ENCODE assay signal across 8 cellular contexts in genomic region chr9:95049761-95050160, GRCh38.
DNase-seq lines count a peak whose midpoint lies in the region; ATAC-seq and TF ChIP-seq lines count a peak whose summit lies in the region.

No MANE protein-coding gene starts in this region.

- no peaks in the 10 kb centered on the region for H3K36me3 Mint-ChIP-seq in GM23338 (ENCODE audit: low read depth)

- DNase-seq in GM23338 (ENCODE audit: low spot score) (no peak), hepatic stellate cell (ENCODE audit: low spot score) (peak; percentile 48), skeletal muscle cell (ENCODE audit: low read depth) (no peak), activated gamma-delta T cell treated with Interleukin-2 at 50 U/mL for 16 hours (no peak), CD1c-positive myeloid dendritic cell (ENCODE audit: extremely low spot score) (no peak)

- H3K27me3 Mint-ChIP-seq in GM23338 (ENCODE audit: insufficient read depth, low read depth, poor library complexity): peaks cover 31% of the 10 kb centered on the region

- no peaks in the 10 kb centered on the region; the same call in 1 of the 2 replicates for H3F3A ChIP-seq in GM23338 (replicated peaks; ENCODE audit: low read depth)

- peak overlapping the region; percentile 51; the same call in 1 of the 3 replicates for H3K4me3 Mint-ChIP-seq in GM23338

- ATAC-seq in GM23338: no peak
- no peak for ATAC-seq in GM21360 (IDR thresholded peaks at IDR 0.05; ENCODE audit: unreplicated experiment)
- ATAC-seq in GM18867 (IDR thresholded peaks at IDR 0.05; ENCODE audit: unreplicated experiment): no peak

- H4K20me1 ChIP-seq in GM23338 (replicated peaks; ENCODE audit: insufficient read depth): peaks cover 6% of the 10 kb centered on the region; the same call in 1 of the 2 replicates

- H3K4me2 ChIP-seq in GM23338: no peak overlapping the region

- H3K27ac Mint-ChIP-seq in GM23338: no peak overlapping the region

- no peaks in the 10 kb centered on the region for H3K9me2 ChIP-seq in GM23338 (ENCODE audit: insufficient read depth)

- no peak overlapping the region for H2AFZ ChIP-seq in GM23338

- H3K79me2 ChIP-seq in GM23338 (replicated peaks; ENCODE audit: insufficient read depth): no peaks in the 10 kb centered on the region

- peaks cover 36% of the 10 kb centered on the region for H3K4me1 ChIP-seq in GM23338 (ENCODE audit: insufficient read depth)

- no peaks in the 10 kb centered on the region for H3K9me3 Mint-ChIP-seq in GM23338

- TF ChIP-seq CTCF in GM23338 (conservative IDR thresholded peaks at IDR 0.05; ENCODE audit: low read depth in 2 of 2): no peak
- TF ChIP-seq CTCF in WI38 (IDR thresholded peaks at IDR 0.05; ENCODE audit: low read depth, low read length): no peak

- no peaks in the 10 kb centered on the region for H3K36me3 ChIP-seq in GM23338 (ENCODE audit: insufficient read depth)

- H3K27ac ChIP-seq in GM23338 (ENCODE audit: low read depth): no peak overlapping the region

- no peak overlapping the region for H3K4me3 ChIP-seq in GM23338
- H3K4me3 ChIP-seq in WI38 (ENCODE audit: low read depth, low read length): peak overlapping the region; percentile 65
- peak overlapping the region; percentile 1 for H3K4me3 ChIP-seq in skeletal muscle cell (ENCODE audit: low read depth, low read length)

- H3K27me3 ChIP-seq in GM23338 (ENCODE audit: insufficient read depth): peaks cover 52% of the 10 kb centered on the region

- peaks cover 37% of the 10 kb centered on the region for H3K4me1 Mint-ChIP-seq in GM23338

TF ChIP-seq in GM23338, 12 proteins besides CTCF, POLR2A, EP300 and RAD21:
- TF ChIP-seq NANOG (IDR thresholded peaks at IDR 0.05; ENCODE audit: borderline replicate concordance): no peak
- no peak for TF ChIP-seq POLR2AphosphoS5 (IDR thresholded peaks at IDR 0.05; ENCODE audit: low read depth)
- TF ChIP-seq ZNF114 (CRISPR knock-in tag; IDR thresholded peaks at IDR 0.05): no peak
- TF ChIP-seq ETS1 (IDR thresholded peaks at IDR 0.05): no peak
- no peak for TF ChIP-seq EZH2 (IDR thresholded peaks at IDR 0.05; ENCODE audit: low read depth, unreplicated experiment)
- no peak for TF ChIP-seq ZNF331 (CRISPR knock-in tag; IDR thresholded peaks at IDR 0.05; ENCODE audit: low read depth)
- no peak for TF ChIP-seq CREB1 (CRISPR knock-in tag; IDR thresholded peaks at IDR 0.05; ENCODE audit: low read depth)
- TF ChIP-seq STAT1 (IDR thresholded peaks at IDR 0.05; ENCODE audit: unreplicated experiment): no peak
- TF ChIP-seq EZH2phosphoT487 (IDR thresholded peaks at IDR 0.05; ENCODE audit: unreplicated experiment): no peak
- no peak for TF ChIP-seq JUNB (IDR thresholded peaks at IDR 0.05; ENCODE audit: unreplicated experiment)
- TF ChIP-seq ZNF462 (CRISPR knock-in tag; IDR thresholded peaks at IDR 0.05): no peak
- TF ChIP-seq REST (IDR thresholded peaks at IDR 0.05; ENCODE audit: unreplicated experiment): no peak
